ENCODE assay signal across 2 cellular contexts in the genomic region with DNA sequence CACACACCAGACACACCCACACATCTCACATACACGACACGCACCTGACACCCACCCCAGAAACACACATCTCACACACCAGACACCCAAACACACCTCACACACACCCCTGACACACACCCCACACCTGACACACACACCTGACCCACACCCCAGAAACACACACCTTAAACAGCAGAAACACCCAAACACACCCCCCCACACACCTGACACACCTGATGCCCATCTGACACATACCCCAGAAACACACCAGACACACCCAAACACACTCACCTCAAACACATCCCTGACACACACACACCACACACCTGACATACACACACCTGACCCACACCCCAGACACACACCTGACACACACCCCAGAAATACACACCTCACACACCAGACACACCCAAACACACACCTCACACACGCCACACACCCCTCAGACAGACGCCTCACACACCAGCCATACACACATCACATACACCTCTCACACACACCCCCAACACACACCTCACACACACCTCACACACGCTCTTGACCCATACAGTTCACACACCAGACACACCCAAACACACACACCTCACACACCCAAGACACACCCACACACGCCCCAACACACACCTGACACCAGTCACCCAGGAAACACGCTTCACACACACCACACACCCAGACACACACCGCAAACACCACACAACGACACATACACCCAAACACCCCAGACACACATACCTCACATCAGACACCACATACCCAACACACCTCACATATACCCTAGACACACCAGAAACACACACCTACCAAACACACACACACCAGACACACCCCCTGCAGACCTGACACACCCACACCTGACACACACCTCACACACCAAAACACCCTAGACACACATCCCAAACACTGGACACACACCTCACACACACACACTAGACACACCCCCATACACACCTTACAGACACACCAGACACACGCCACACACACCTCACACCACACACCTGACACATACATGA.
TF ChIP-seq lines count a peak whose summit lies in the region.

No MANE protein-coding gene starts in this region.

TF ChIP-seq in IMR-90, 13 proteins besides CTCF, POLR2A, EP300 and RAD21:
- TF ChIP-seq, protein P1, sequence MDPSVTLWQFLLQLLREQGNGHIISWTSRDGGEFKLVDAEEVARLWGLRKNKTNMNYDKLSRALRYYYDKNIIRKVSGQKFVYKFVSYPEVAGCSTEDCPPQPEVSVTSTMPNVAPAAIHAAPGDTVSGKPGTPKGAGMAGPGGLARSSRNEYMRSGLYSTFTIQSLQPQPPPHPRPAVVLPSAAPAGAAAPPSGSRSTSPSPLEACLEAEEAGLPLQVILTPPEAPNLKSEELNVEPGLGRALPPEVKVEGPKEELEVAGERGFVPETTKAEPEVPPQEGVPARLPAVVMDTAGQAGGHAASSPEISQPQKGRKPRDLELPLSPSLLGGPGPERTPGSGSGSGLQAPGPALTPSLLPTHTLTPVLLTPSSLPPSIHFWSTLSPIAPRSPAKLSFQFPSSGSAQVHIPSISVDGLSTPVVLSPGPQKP (IDR thresholded peaks at IDR 0.05; ENCODE audit: borderline replicate concordance, low read depth, low read length): no peak

TF ChIP-seq in SK-N-SH, 30 proteins besides CTCF, POLR2A, EP300 and RAD21:
- TF ChIP-seq MEF2A (IDR thresholded peaks at IDR 0.05; ENCODE audit: borderline replicate concordance, low read depth) (no peak), NRF1 (IDR thresholded peaks at IDR 0.05; ENCODE audit: low read depth, low read length) (no peak), GABPA (IDR thresholded peaks at IDR 0.05; ENCODE audit: low read depth) (no peak), FOSL2 (IDR thresholded peaks at IDR 0.05; ENCODE audit: borderline replicate concordance, low read depth) (no peak), YY1 (IDR thresholded peaks at IDR 0.05; ENCODE audit: low read depth) (no peak), RXRA (IDR thresholded peaks at IDR 0.05; ENCODE audit: borderline replicate concordance, low read depth) (no peak), SIN3A (IDR thresholded peaks at IDR 0.05; ENCODE audit: borderline replicate concordance, low read depth, low read length) (no peak), FOXJ3 (CRISPR knock-in tag; IDR thresholded peaks at IDR 0.05) (no peak), SMC3 (IDR thresholded peaks at IDR 0.05; ENCODE audit: low read depth, low read length) (no peak)
- TF ChIP-seq, protein P2, sequence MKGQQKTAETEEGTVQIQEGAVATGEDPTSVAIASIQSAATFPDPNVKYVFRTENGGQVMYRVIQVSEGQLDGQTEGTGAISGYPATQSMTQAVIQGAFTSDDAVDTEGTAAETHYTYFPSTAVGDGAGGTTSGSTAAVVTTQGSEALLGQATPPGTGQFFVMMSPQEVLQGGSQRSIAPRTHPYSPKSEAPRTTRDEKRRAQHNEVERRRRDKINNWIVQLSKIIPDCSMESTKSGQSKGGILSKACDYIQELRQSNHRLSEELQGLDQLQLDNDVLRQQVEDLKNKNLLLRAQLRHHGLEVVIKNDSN (IDR thresholded peaks at IDR 0.05; ENCODE audit: borderline replicate concordance, low read depth): no peak
- TF ChIP-seq, protein P3, sequence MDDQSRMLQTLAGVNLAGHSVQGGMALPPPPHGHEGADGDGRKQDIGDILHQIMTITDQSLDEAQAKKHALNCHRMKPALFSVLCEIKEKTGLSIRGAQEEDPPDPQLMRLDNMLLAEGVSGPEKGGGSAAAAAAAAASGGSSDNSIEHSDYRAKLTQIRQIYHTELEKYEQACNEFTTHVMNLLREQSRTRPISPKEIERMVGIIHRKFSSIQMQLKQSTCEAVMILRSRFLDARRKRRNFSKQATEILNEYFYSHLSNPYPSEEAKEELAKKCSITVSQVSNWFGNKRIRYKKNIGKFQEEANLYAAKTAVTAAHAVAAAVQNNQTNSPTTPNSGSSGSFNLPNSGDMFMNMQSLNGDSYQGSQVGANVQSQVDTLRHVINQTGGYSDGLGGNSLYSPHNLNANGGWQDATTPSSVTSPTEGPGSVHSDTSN (IDR thresholded peaks at IDR 0.05): no peak
TF ChIP-seq in SK-N-SH: peak in this region for 0.
